In the genomic region with DNA sequence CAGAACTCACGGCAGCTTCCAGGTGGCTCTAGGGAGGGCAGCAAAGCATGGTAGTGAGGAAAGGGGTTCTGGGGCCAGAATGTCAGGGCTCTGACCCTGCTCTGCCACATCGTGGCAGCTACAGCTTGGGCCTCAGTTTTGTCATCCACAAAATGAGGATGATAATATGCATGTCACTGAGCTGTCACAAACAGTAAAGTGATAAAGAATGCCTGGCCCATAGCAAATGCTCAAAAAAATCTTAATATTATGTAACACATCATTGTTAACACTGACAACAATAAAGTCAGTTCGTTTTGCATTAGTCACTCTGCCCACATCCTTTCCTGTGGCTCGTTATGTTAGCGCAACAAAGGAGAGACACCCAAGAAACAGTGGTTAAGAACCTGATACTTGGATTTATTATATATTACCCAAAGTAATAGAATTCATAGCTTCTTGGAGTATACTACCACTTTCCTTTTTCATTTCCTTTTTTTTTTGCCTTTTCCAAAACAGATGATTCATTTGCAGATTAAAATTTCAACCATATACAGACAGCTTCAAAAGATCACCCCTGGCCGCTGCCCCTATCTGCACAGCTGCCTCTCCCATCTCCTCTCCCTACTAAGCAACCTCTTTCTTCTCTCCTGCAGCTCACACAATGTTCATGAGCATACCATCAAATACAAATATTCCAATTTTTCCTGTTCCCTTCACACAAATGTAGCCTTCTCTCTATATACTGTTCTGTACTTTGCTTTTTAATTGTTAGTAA, we compare ENCODE assay signal across 9 cellular contexts. TPM values are rescaled to one million over a fixed set of nuclear protein-coding genes. Genes with fewer than 3 reads are reported as not detected.
DNase-seq lines count a peak whose midpoint lies in the region; ATAC-seq and TF ChIP-seq lines count a peak whose summit lies in the region.
"Had no signal": no experiment of that assay in that cellular context is flagged by ENCODE, and none has a peak within 500 bp of the region (broad histone marks: within the 10 kb centered on the region; RNA-seq: fewer than 3 reads in every experiment).

No MANE protein-coding gene starts in this region.

- H3K27me3 ChIP-seq in CD8-positive, alpha-beta T cell (ENCODE audit: insufficient read depth, low read length): no peaks in the 10 kb centered on the region
- H3K27me3 ChIP-seq in tibial artery: no peaks in the 10 kb centered on the region

- H3K27ac ChIP-seq in CD8-positive, alpha-beta T cell (ENCODE audit: low read depth, low read length): peak overlapping the region; percentile 39
- H3K27ac ChIP-seq in epithelial cell of prostate (no peak overlapping the region), tibial artery (no peak overlapping the region)

- intact Hi-C loops in CD8-positive, alpha-beta T cell (cut with DNase I, micrococcal nuclease): loop anchor here (2.0 to 10.0 kb wide), 2 partner anchors 16 to 454 kb away; no protein-coding TSS in a partner anchor
- intact Hi-C loops in tibial artery (cut with DNase I; ENCODE audit: low total_unique reads): loop anchor here (10.0 kb wide), 1 partner anchor 64 kb away; no protein-coding TSS in a partner anchor

- no peaks in the 10 kb centered on the region for H3K27me3 Mint-ChIP-seq in CD8-positive, alpha-beta T cell (ENCODE audit: low read depth)
- H3K27me3 Mint-ChIP-seq in T-cell: no peaks in the 10 kb centered on the region

- peak overlapping the region; percentile 21 for H3K4me3 Mint-ChIP-seq in CD8-positive, alpha-beta T cell
- peak overlapping the region; percentile 21 to 42 (median 34) for H3K4me3 Mint-ChIP-seq in T-cell

- POLR2A ChIA-PET in CD8-positive, alpha-beta T cell (lab: Charles Lee): interaction anchor here (1.0 to 1.2 kb wide), 3 partner anchors 12 to 518 kb away, joined by 3 read pairs; partner anchors contain the start of gene ZPBP
- POLR2A ChIA-PET in T-cell (lab: Charles Lee): no interaction called here

- peaks cover 3% of the 10 kb centered on the region for H3K9me3 ChIP-seq in CD8-positive, alpha-beta T cell (ENCODE audit: low read length)
- no peaks in the 10 kb centered on the region for H3K9me3 ChIP-seq in tibial artery

- peak; percentile 17 to 63 (median 34) for DNase-seq in CD8-positive, alpha-beta T cell
- peak; percentile 36 for DNase-seq in HFF-Myc (ENCODE audit: extremely low read depth, low read depth)
- DNase-seq in T-cell: peak in 30 of 34 experiments; percentile 12 to 54 (median 36)
- DNase-seq in epithelial cell of prostate (ENCODE audit: low read depth, low spot score): peak; percentile 26
- DNase-seq in NAMALWA (ENCODE audit: low spot score): no peak
- no peak for DNase-seq in tibial artery
- no peak for DNase-seq in GM10266 (ENCODE audit: extremely low spot score)

- no peaks in the 10 kb centered on the region for H3K36me3 ChIP-seq in CD8-positive, alpha-beta T cell (ENCODE audit: insufficient read depth, low read length)
- peaks cover 55 to 87% (median 56%) of the 10 kb centered on the region in 3 donors for H3K36me3 ChIP-seq in tibial artery

- no peak for TF ChIP-seq CTCF in CD8-positive, alpha-beta T cell (IDR thresholded peaks at IDR 0.05)
- TF ChIP-seq CTCF in HFF-Myc (IDR thresholded peaks at IDR 0.05; ENCODE audit: low read depth, low read length, missing control alignments) (no peak), tibial artery (IDR thresholded peaks at IDR 0.05) (no peak), GM10266 (IDR thresholded peaks at IDR 0.05; ENCODE audit: control insufficient read depth, insufficient read depth, low read depth, missing control alignments) (no peak)

- CTCF ChIA-PET in CD8-positive, alpha-beta T cell (lab: Charles Lee): interaction anchor here (1.1 to 4.3 kb wide), 3 partner anchors 18 to 55 kb away, joined by 3 to 40 read pairs (median 3); no protein-coding TSS in a partner anchor
- CTCF ChIA-PET in T-cell (lab: Charles Lee): interaction anchor here in 1 of 2 donors (0.9 kb wide), 1 partner anchor 21 kb away, joined by 3 read pairs; no protein-coding TSS in a partner anchor

- peak overlapping the region; percentile 68 for H3K27ac Mint-ChIP-seq in CD8-positive, alpha-beta T cell
- H3K27ac Mint-ChIP-seq in T-cell: peak overlapping the region; percentile 73 to 85

- no peak overlapping the region for H3K4me3 ChIP-seq in CD8-positive, alpha-beta T cell (ENCODE audit: low read depth, low read length)
- H3K4me3 ChIP-seq in HFF-Myc (replicated peaks; ENCODE audit: low read depth, low read length): no peak overlapping the region
- H3K4me3 ChIP-seq in tibial artery: no peak overlapping the region

- H3K36me3 Mint-ChIP-seq in CD8-positive, alpha-beta T cell: no peaks in the 10 kb centered on the region
- H3K36me3 Mint-ChIP-seq in T-cell: peaks cover 12% of the 10 kb centered on the region

- H3K9me3 Mint-ChIP-seq in CD8-positive, alpha-beta T cell: peaks cover 9% of the 10 kb centered on the region
- H3K9me3 Mint-ChIP-seq in T-cell: peaks cover 0 to 10% (median 0%) of the 10 kb centered on the region in 3 donors

- peak; percentile 84 for ATAC-seq in CD8-positive, alpha-beta T cell
- peak; percentile 85 to 90 (median 89) for ATAC-seq in T-cell (replicated peaks in 1 of 4)
- ATAC-seq in GM21381 (IDR thresholded peaks at IDR 0.05; ENCODE audit: unreplicated experiment): no peak

- peaks cover 18% of the 10 kb centered on the region for H3K4me1 ChIP-seq in CD8-positive, alpha-beta T cell (ENCODE audit: insufficient read depth, low read length)
- H3K4me1 ChIP-seq in tibial artery: no peaks in the 10 kb centered on the region

- H3K4me1 Mint-ChIP-seq in CD8-positive, alpha-beta T cell (ENCODE audit: low read depth): peaks cover 39% of the 10 kb centered on the region
- peaks cover 34 to 55% (median 51%) of the 10 kb centered on the region in 3 donors for H3K4me1 Mint-ChIP-seq in T-cell

RNA-seq across cellular contexts. Expression of gene DDC, which starts 45.5 kb away (rescaled TPM):
- not detected for total RNA-seq in CD8-positive, alpha-beta T cell
- not detected for total RNA-seq in T-cell
- total RNA-seq: subcutaneous adipose tissue had no signal

Comparison
In these comparisons a context has a peak if more than half of its experiments do, and no peak if none do; other contexts are left out.
1. DNase-seq: peak in CD8-positive, alpha-beta T cell (7 of 7), HFF-Myc (single experiment), T-cell (30 of 34) and epithelial cell of prostate (single experiment); none in NAMALWA (single experiment), tibial artery (0 of 2) and GM10266 (single experiment).